Comparison of ENCODE assay signal across 26 cellular contexts in the genomic region with DNA sequence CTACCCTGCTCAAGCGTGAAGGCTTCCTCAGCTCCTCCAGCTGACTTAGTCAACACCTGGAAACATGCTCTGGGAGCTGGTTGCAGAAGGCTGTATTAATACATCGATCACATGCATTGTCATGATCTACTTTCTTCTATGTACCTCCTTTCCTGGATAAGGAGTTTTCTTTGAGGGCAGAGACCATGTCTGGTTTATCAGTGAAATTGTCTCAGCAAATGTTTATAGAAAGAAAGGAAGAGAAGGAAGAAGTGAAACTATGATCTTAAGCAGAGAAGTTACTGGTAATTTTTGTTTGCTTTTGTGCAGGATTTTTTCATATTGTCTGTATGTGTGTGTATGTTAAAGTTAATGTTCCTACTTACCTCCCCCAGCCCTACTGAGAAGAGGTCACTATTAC. TPM values are rescaled to one million over a fixed set of nuclear protein-coding genes. Genes with fewer than 3 reads are reported as not detected.
DNase-seq lines count a peak whose midpoint lies in the region; ATAC-seq and TF ChIP-seq lines count a peak whose summit lies in the region.
"Had no signal": no experiment of that assay in that cellular context is flagged by ENCODE, and none has a peak within 500 bp of the region (broad histone marks: within the 10 kb centered on the region; RNA-seq: fewer than 3 reads in every experiment).

No MANE protein-coding gene starts in this region.

- peak overlapping the region; percentile 55 for H3K27ac ChIP-seq in upper lobe of right lung
- no peak overlapping the region for H3K27ac ChIP-seq in thyroid gland
- peak overlapping the region in 1 of 5 donors; percentile 65 for H3K27ac ChIP-seq in adrenal gland
- H3K27ac ChIP-seq: 22Rv1, KMS-11, thoracic aorta had no signal

- H3K9me3 Mint-ChIP-seq in dendritic cell treated with granulocyte-macrophage colony-stimulating factor and Interleukin-4, amounts not matched to agents 40 ng/mL and 50 ng/mL, for 4 days = no peaks in the 10 kb centered on the region
- H3K9me3 Mint-ChIP-seq: brain, natural killer cell had no signal

- H3K36me3 Mint-ChIP-seq in dendritic cell treated with granulocyte-macrophage colony-stimulating factor and Interleukin-4, amounts not matched to agents 40 ng/mL and 50 ng/mL, for 4 days (ENCODE audit: low read depth) = no peaks in the 10 kb centered on the region
- H3K36me3 Mint-ChIP-seq: brain, natural killer cell had no signal

- H3K27me3 Mint-ChIP-seq in dendritic cell treated with granulocyte-macrophage colony-stimulating factor and Interleukin-4, amounts not matched to agents 40 ng/mL and 50 ng/mL, for 4 days = peaks cover 7% of the 10 kb centered on the region
- H3K27me3 Mint-ChIP-seq: brain had no signal

- WGBS in thyroid gland, 2 donors = 90% methylated on average over 2 of the region's 2 CpGs
- WGBS in adrenal gland, 4 donors = 79 to 88% (median 83%) methylated on average over 2 of the region's 2 CpGs

- H3K9me3 ChIP-seq in upper lobe of right lung (no peaks in the 10 kb centered on the region), thyroid gland (no peaks in the 10 kb centered on the region), adrenal gland (replicated peaks in 1 of 3) (no peaks in the 10 kb centered on the region)
- H3K9me3 ChIP-seq: pancreas, thoracic aorta had no signal

- H3K4me3 Mint-ChIP-seq in dendritic cell treated with granulocyte-macrophage colony-stimulating factor and Interleukin-4, amounts not matched to agents 40 ng/mL and 50 ng/mL, for 4 days = peak overlapping the region; percentile 2
- H3K4me3 Mint-ChIP-seq: activated CD4-positive, alpha-beta T cell treated with anti-CD3 and anti-CD28 coated beads for 36 hours; brain; natural killer cell had no signal

- H3K27me3 ChIP-seq in upper lobe of right lung (no peaks in the 10 kb centered on the region), thyroid gland (no peaks in the 10 kb centered on the region), adrenal gland (no peaks in the 10 kb centered on the region)
- H3K27me3 ChIP-seq: pancreas had no signal

- H3K36me3 ChIP-seq in upper lobe of right lung = no peaks in the 10 kb centered on the region
- H3K36me3 ChIP-seq in thyroid gland = no peaks in the 10 kb centered on the region
- no peaks in the 10 kb centered on the region for H3K36me3 ChIP-seq in adrenal gland (replicated peaks in 1 of 2)
- H3K36me3 ChIP-seq: pancreas, thoracic aorta had no signal

- H3K4me1 Mint-ChIP-seq in dendritic cell treated with granulocyte-macrophage colony-stimulating factor and Interleukin-4, amounts not matched to agents 40 ng/mL and 50 ng/mL, for 4 days (ENCODE audit: low read depth) = peaks cover 62% of the 10 kb centered on the region

- peaks cover 9% of the 10 kb centered on the region for H3K4me1 ChIP-seq in upper lobe of right lung
- H3K4me1 ChIP-seq in thyroid gland = peaks cover 11 to 12% of the 10 kb centered on the region in 2 donors
- peaks cover 3 to 7% of the 10 kb centered on the region in 2 donors for H3K4me1 ChIP-seq in adrenal gland (replicated peaks in 1 of 2)

- intact Hi-C loops in dendritic cell treated with granulocyte-macrophage colony-stimulating factor and Interleukin-4, amounts not matched to agents 40 ng/mL and 50 ng/mL, for 4 days (cut with micrococcal nuclease) = no loop called here
- intact Hi-C loops in upper lobe of right lung (cut with DNase I) = no loop called here
- intact Hi-C loops in thyroid gland (cut with DNase I) = no loop called here
- intact Hi-C loops in adrenal gland (cut with DNase I) = no loop called here

- H3K27ac Mint-ChIP-seq in dendritic cell treated with granulocyte-macrophage colony-stimulating factor and Interleukin-4, amounts not matched to agents 40 ng/mL and 50 ng/mL, for 4 days = peak overlapping the region; percentile 79
- H3K27ac Mint-ChIP-seq: activated CD4-positive, alpha-beta T cell treated with anti-CD3 and anti-CD28 coated beads for 36 hours; brain; natural killer cell had no signal

- peak; percentile 6 to 52 for DNase-seq in NOMO-1 (lab: John Stamatoyannopoulos, UW; ENCODE audit: unreplicated experiment in 2 of 2)
- DNase-seq in NOMO-1 treated with dmso at 0.1 percent for 144 hours (lab: John Stamatoyannopoulos, UW; ENCODE audit: unreplicated experiment) = no peak
- DNase-seq in NAMALWA (ENCODE audit: low spot score) = peak; percentile 49
- no peak for DNase-seq in upper lobe of right lung
- DNase-seq in thyroid gland = no peak
- DNase-seq in adrenal gland = no peak
- DNase-seq in inferior parietal cortex (ENCODE audit: extremely low spot score) = no peak
- DNase-seq: activated CD4-positive, alpha-beta T cell treated with anti-CD3 and anti-CD28 coated beads for 36 hours; activated effector memory CD4-positive, alpha-beta T cell treated with anti-CD3 and anti-CD28 coated beads, Interleukin-2, amount 50 U/mL, for 16 hours; effector CD8-positive, alpha-beta T cell; foreskin fibroblast; midbrain; natural killer cell; NCI-H1092; NCI-H187 treated with DMSO at 0.1 percent for 48 hours; NCI-H2227 treated with DMSO at 0.1 percent for 48 hours; pancreas; SHP77 treated with DMSO at 0.1 percent for 48 hours; stimulated activated CD4-positive, alpha-beta T cell treated with anti-CD3 and anti-CD28 coated beads, Interleukin-2, amount 100 ng/mL, for 48 hours; stimulated activated naive CD4-positive, alpha-beta T cell; T-helper 1 cell had no signal

- ATAC-seq in upper lobe of right lung = no peak
- ATAC-seq: activated CD4-positive, alpha-beta T cell treated with anti-CD3 and anti-CD28 coated beads for 36 hours; natural killer cell had no signal

- H3K4me3 ChIP-seq in upper lobe of right lung (no peak overlapping the region), thyroid gland (replicated peaks in 1 of 3) (no peak overlapping the region), adrenal gland (no peak overlapping the region)
- H3K4me3 ChIP-seq: pancreas, thoracic aorta had no signal

- TF ChIP-seq POLR2A in thyroid gland (IDR thresholded peaks at IDR 0.05) (no peak), adrenal gland (IDR thresholded peaks at IDR 0.05) (no peak)

- TF ChIP-seq CTCF in upper lobe of right lung (IDR thresholded peaks at IDR 0.05) (no peak), thyroid gland (IDR thresholded peaks at IDR 0.05) (no peak), adrenal gland (IDR thresholded peaks at IDR 0.05) (no peak)

RNA-seq across cellular contexts. Expression of gene DYRK4, which starts 4.5 kb away (rescaled TPM):
- total RNA-seq in upper lobe of right lung (30.1 TPM), thyroid gland (10 to 100 TPM; 23.5 to 46.5 (median 41.7) TPM), adrenal gland (10 to 100 TPM; 24.2 to 55.1 (median 37.4) TPM)
- 100 to 1,000 TPM in 2 of 3 donors, 10 to 100 TPM in 1; 59.7 to 123 (median 120) TPM for polyA plus RNA-seq in adrenal gland

RNA-seq across cellular contexts. Expression of gene RAD51AP1, which starts 27.8 kb away (rescaled TPM):
- total RNA-seq in upper lobe of right lung (0.84 TPM), thyroid gland (10 to 100 TPM in 1 of 4 donors, 1 to 10 TPM in 2, under 1 TPM in 1; 0.67 to 10.2 (median 3.1) TPM), adrenal gland (1 to 10 TPM in 6 of 8 donors, under 1 TPM in 1, not detected in 1; 0.55 to 4.9 (median 1.9) TPM)
- 1 to 10 TPM in 2 of 3 donors, under 1 TPM in 1; 0.57 to 3.2 (median 1.1) TPM for polyA plus RNA-seq in adrenal gland

Comparison
In these comparisons a context has a peak if more than half of its experiments do, and no peak if none do; other contexts are left out.
1. DNase-seq: peak in NOMO-1 (2 of 2) and NAMALWA (single experiment); none in NOMO-1 treated with dmso at 0.1 percent for 144 hours (single experiment), upper lobe of right lung (single experiment), thyroid gland (0 of 2), adrenal gland (0 of 7) and inferior parietal cortex (single experiment).